16 cellular contexts compared by ENCODE assay signal in the genomic region with DNA sequence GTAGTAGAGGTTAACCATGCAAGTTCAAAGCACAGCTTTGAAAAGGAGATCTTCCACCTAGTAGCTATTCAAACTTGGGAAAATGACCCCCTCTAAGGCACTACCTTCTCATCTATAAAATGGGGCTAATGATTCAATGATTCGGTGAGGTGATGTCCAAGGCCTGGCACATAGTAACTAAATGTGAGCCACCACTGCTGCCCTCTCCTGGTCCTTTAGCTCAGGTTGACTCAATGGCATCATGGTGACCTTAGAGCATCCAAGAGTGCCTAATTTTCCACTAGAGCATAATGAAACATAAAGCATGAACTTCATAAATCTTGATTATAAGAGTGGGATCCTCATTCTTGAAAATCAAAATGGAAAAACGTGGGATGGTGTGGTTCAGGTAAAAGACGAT. TPM values are rescaled to one million over a fixed set of nuclear protein-coding genes. Genes with fewer than 3 reads are reported as not detected.
A peak's percentile ranks its signal among the peaks of the same experiment; 100 is the strongest.
DNase-seq lines count a peak whose midpoint lies in the region; ATAC-seq, FAIRE-seq and TF ChIP-seq lines count a peak whose summit lies in the region.
"Had no signal": no experiment of that assay in that cellular context is flagged by ENCODE, and none has a peak within 500 bp of the region (broad histone marks: within the 10 kb centered on the region; RNA-seq: fewer than 3 reads in every experiment).

No MANE protein-coding gene starts in this region.

- H3K27me3 ChIP-seq in GM06990 (replicated peaks; ENCODE audit: control insufficient read depth, insufficient read depth, low read length) (no peaks in the 10 kb centered on the region; the same call in 1 of the 2 replicates), PC-3 (ENCODE audit: low read length) (no peaks in the 10 kb centered on the region), foreskin keratinocyte (peaks cover 14% of the 10 kb centered on the region)

- H3K4me2 ChIP-seq in PC-3 (ENCODE audit: low read length), result no peak overlapping the region

- intact Hi-C loops in PC-3 (cut with micrococcal nuclease), result no loop called here

- no peaks in the 10 kb centered on the region for H4K20me1 ChIP-seq in PC-3 (ENCODE audit: low read length)

- CTCF ChIA-PET in PC-3 (lab: Charles Lee), result no interaction called here

- H3K9me2 ChIP-seq in PC-3 (replicated peaks; ENCODE audit: low read length), result no peaks in the 10 kb centered on the region

- H3K36me3 ChIP-seq in GM06990 (ENCODE audit: control insufficient read depth, insufficient read depth, low read length), result no peaks in the 10 kb centered on the region
- H3K36me3 ChIP-seq in PC-3 (ENCODE audit: low read depth, low read length), result no peaks in the 10 kb centered on the region

- peak; percentile 23 for FAIRE-seq in H54 (lab: Jason Lieb, UNC)
- FAIRE-seq: GM12892 had no signal

- H3F3A ChIP-seq in PC-3 (ENCODE audit: low read length, unreplicated experiment), result no peaks in the 10 kb centered on the region

- H3K27ac ChIP-seq in PC-3 (ENCODE audit: low read length) (no peak overlapping the region), foreskin keratinocyte (no peak overlapping the region)
- H3K27ac ChIP-seq: GM23248, SK-N-MC had no signal

- POLR2A ChIA-PET in PC-3 (lab: Charles Lee; ENCODE audit: unreplicated experiment), result no interaction called here

- H3K79me2 ChIP-seq in PC-3 (ENCODE audit: low read length), result no peaks in the 10 kb centered on the region

- no peak for DNase-seq in GM06990 (ENCODE audit: extremely low read depth, insufficient read length)
- no peak for DNase-seq in H54 (ENCODE audit: insufficient read length, low spot score)
- no peak for DNase-seq in PC-3
- DNase-seq in foreskin keratinocyte, result no peak
- no peak for DNase-seq in NCI-H1436 treated with DMSO at 0.1 percent for 48 hours (lab: John Stamatoyannopoulos, UW)
- DNase-seq in hippocampal formation (lab: John Stamatoyannopoulos, UW), result no peak
- DNase-seq in DMS79 treated with DMSO at 0.1 percent for 48 hours (lab: John Stamatoyannopoulos, UW), result no peak
- no peak for DNase-seq in nucleus accumbens (lab: John Stamatoyannopoulos, UW)
- DNase-seq: CD8-positive, alpha-beta memory T cell; EL; GM23248; KG1; NCI-H1092 treated with DMSO at 0.1 percent for 48 hours; NCI-H1694 treated with DMSO at 0.1 percent for 48 hours had no signal

- ATAC-seq in PC-3, result no peak
- no peak for ATAC-seq in foreskin keratinocyte

- H3K4me1 ChIP-seq in PC-3 (ENCODE audit: insufficient read depth, low read length) (no peaks in the 10 kb centered on the region), foreskin keratinocyte (no peaks in the 10 kb centered on the region)

- H3K9ac ChIP-seq in PC-3 (ENCODE audit: low read length), result no peak overlapping the region
- H3K9ac ChIP-seq: GM23248 had no signal

- peak; percentile 37 for TF ChIP-seq CTCF in GM06990 (IDR thresholded peaks at IDR 0.05; ENCODE audit: insufficient read depth, low read length, poor library complexity, severe bottlenecking)
- TF ChIP-seq CTCF in PC-3 (conservative IDR thresholded peaks at IDR 0.05; ENCODE audit: low read depth, low read length), result peak; percentile 28; the same call in 1 of the 2 replicates
- peak; percentile 15 for TF ChIP-seq CTCF in foreskin keratinocyte (conservative IDR thresholded peaks at IDR 0.05)

- H3K9me3 ChIP-seq in PC-3 (ENCODE audit: low read length), result no peaks in the 10 kb centered on the region

- H2AFZ ChIP-seq in PC-3 (ENCODE audit: low read length), result no peak overlapping the region
- H2AFZ ChIP-seq: GM23248 had no signal

- no peak for TF ChIP-seq POLR2A in H54 (IDR thresholded peaks at IDR 0.05; ENCODE audit: low read depth, low read length)

- H3K4me3 ChIP-seq in GM06990 (replicated peaks; ENCODE audit: low read depth, low read length), result no peak overlapping the region
- no peak overlapping the region for H3K4me3 ChIP-seq in PC-3 (ENCODE audit: low read length)
- H3K4me3 ChIP-seq: GM23248, SK-N-MC had no signal

- BruUV-seq in PC-3 (replicated peaks; lab: Mats Ljungman, UMichigan), result no TSS peak

RNA-seq across cellular contexts. Expression of gene PLCE1, which starts 16.3 kb away (rescaled TPM):
- total RNA-seq in PC-3 (2014; rRNA removed), result 9.2 and 11.4 TPM in 2 replicates
- total RNA-seq in foreskin keratinocyte, result 0.07 and 0.11 TPM in 2 replicates
- polyA plus RNA-seq in foreskin keratinocyte, result 0.01 and 0.02 TPM in 2 replicates
- total RNA-seq: CD8-positive, alpha-beta memory T cell had no signal
